In genomic region chr4:55186700-55187099, GRCh38 we compare ENCODE assay signal across 18 cellular contexts.
A peak's percentile ranks its signal among the peaks of the same experiment; 100 is the strongest.
DNase-seq lines count a peak whose midpoint lies in the region; ATAC-seq and TF ChIP-seq lines count a peak whose summit lies in the region.
"Had no signal": no experiment of that assay in that cellular context is flagged by ENCODE, and none has a peak within 500 bp of the region (broad histone marks: within the 10 kb centered on the region; RNA-seq: fewer than 3 reads in every experiment).

No MANE protein-coding gene starts in this region.

- TF ChIP-seq CTCF in MCF 10A (IDR thresholded peaks at IDR 0.05; ENCODE audit: unreplicated experiment) (no peak), mammary epithelial cell (conservative IDR thresholded peaks at IDR 0.05 in 1 of 2, IDR thresholded peaks at IDR 0.05 in 1 of 2; ENCODE audit: extremely low read depth in 1 of 2, insufficient read depth in 1 of 2, low read depth in 1 of 2, low read length in 2 of 2) (no peak), WTC11 (IDR thresholded peaks at IDR 0.05) (no peak), right lobe of liver (IDR thresholded peaks at IDR 0.05) (no peak), neural progenitor cell (IDR thresholded peaks at IDR 0.05) (no peak)

- H3K79me2 ChIP-seq in mammary epithelial cell (ENCODE audit: insufficient read depth, low read length) (no peaks in the 10 kb centered on the region), neural progenitor cell (ENCODE audit: low read depth) (no peaks in the 10 kb centered on the region)

- H3K4me3 Mint-ChIP-seq in MCF 10A (ENCODE audit: unreplicated experiment) = no peak overlapping the region
- peak overlapping the region; percentile 15; the same call in 1 of the 2 replicates for H3K4me3 Mint-ChIP-seq in WTC11
- peak overlapping the region; percentile 36 for H3K4me3 Mint-ChIP-seq in neural progenitor cell
- no peak overlapping the region for H3K4me3 Mint-ChIP-seq in activated CD8-positive, alpha-beta T cell treated with anti-CD3 and anti-CD28 coated beads, Interleukin-2, amount 10 ng/mL, durations not matched to agents 7 days and 5 days
- H3K4me3 Mint-ChIP-seq: CD8-positive, alpha-beta T cell had no signal

- peaks cover 7% of the 10 kb centered on the region for H3F3A ChIP-seq in neural progenitor cell (ENCODE audit: low read depth)

- H3K9ac ChIP-seq in mammary epithelial cell (ENCODE audit: insufficient read depth, low read length) (no peak overlapping the region), neural progenitor cell (no peak overlapping the region)

- BruUV-seq in MCF 10A (replicated peaks; lab: Mats Ljungman, UMichigan) = no TSS peak
- BruUV-seq in mammary epithelial cell (replicated peaks; lab: Mats Ljungman, UMichigan) = no TSS peak

- H3K27ac ChIP-seq in mammary epithelial cell (ENCODE audit: insufficient read depth, low read depth, low read length) (no peak overlapping the region), right lobe of liver (no peak overlapping the region), neural progenitor cell (no peak overlapping the region)
- H3K27ac ChIP-seq: 22Rv1 had no signal

- H3K36me3 ChIP-seq in mammary epithelial cell (ENCODE audit: insufficient read depth, low read length) (no peaks in the 10 kb centered on the region), right lobe of liver (no peaks in the 10 kb centered on the region), neural progenitor cell (no peaks in the 10 kb centered on the region)

- H3K4me1 ChIP-seq in mammary epithelial cell (ENCODE audit: insufficient read depth, low read length) (peaks cover 20% of the 10 kb centered on the region), right lobe of liver (no peaks in the 10 kb centered on the region), neural progenitor cell (peaks cover 28% of the 10 kb centered on the region)

- H3K27me3 ChIP-seq in mammary epithelial cell (ENCODE audit: insufficient read depth, low read length) (no peaks in the 10 kb centered on the region), right lobe of liver (no peaks in the 10 kb centered on the region), neural progenitor cell (no peaks in the 10 kb centered on the region)

- peaks cover 29% of the 10 kb centered on the region for H3K4me1 Mint-ChIP-seq in MCF 10A (ENCODE audit: insufficient read depth, unreplicated experiment)
- H3K4me1 Mint-ChIP-seq in WTC11 = peaks cover 72% of the 10 kb centered on the region
- H3K4me1 Mint-ChIP-seq in neural progenitor cell = peaks cover 18% of the 10 kb centered on the region
- no peaks in the 10 kb centered on the region for H3K4me1 Mint-ChIP-seq in activated CD8-positive, alpha-beta T cell treated with anti-CD3 and anti-CD28 coated beads, Interleukin-2, amount 10 ng/mL, durations not matched to agents 7 days and 5 days (ENCODE audit: low read depth)

- H3K27ac Mint-ChIP-seq in MCF 10A (ENCODE audit: low read depth, unreplicated experiment) = peak overlapping the region; percentile 16
- H3K27ac Mint-ChIP-seq in WTC11 = peak overlapping the region; percentile 76
- peak overlapping the region; percentile 57 for H3K27ac Mint-ChIP-seq in neural progenitor cell
- no peak overlapping the region for H3K27ac Mint-ChIP-seq in activated CD8-positive, alpha-beta T cell treated with anti-CD3 and anti-CD28 coated beads, Interleukin-2, amount 10 ng/mL, durations not matched to agents 7 days and 5 days
- H3K27ac Mint-ChIP-seq: CD8-positive, alpha-beta T cell had no signal

- in situ Hi-C loops in mammary epithelial cell (cut with MboI; ENCODE audit: low sequenced_read_pairs in 2 of 2) = no loop called here

- H3K9me3 Mint-ChIP-seq in MCF 10A (ENCODE audit: unreplicated experiment) (peaks cover 6% of the 10 kb centered on the region), WTC11 (peaks cover 29% of the 10 kb centered on the region), neural progenitor cell (peaks cover 2% of the 10 kb centered on the region)
- no peaks in the 10 kb centered on the region for H3K9me3 Mint-ChIP-seq in activated CD8-positive, alpha-beta T cell treated with anti-CD3 and anti-CD28 coated beads, Interleukin-2, amount 10 ng/mL, durations not matched to agents 7 days and 5 days (ENCODE audit: insufficient read depth)
- H3K9me3 Mint-ChIP-seq: CD8-positive, alpha-beta T cell had no signal

- peaks cover 10% of the 10 kb centered on the region for H3K36me3 Mint-ChIP-seq in MCF 10A (ENCODE audit: insufficient read depth, unreplicated experiment)
- H3K36me3 Mint-ChIP-seq in WTC11 = peaks cover 30% of the 10 kb centered on the region
- H3K36me3 Mint-ChIP-seq in neural progenitor cell = no peaks in the 10 kb centered on the region
- no peaks in the 10 kb centered on the region for H3K36me3 Mint-ChIP-seq in activated CD8-positive, alpha-beta T cell treated with anti-CD3 and anti-CD28 coated beads, Interleukin-2, amount 10 ng/mL, durations not matched to agents 7 days and 5 days (ENCODE audit: low read depth)
- H3K36me3 Mint-ChIP-seq: CD8-positive, alpha-beta T cell had no signal

- H4K20me1 ChIP-seq in mammary epithelial cell (ENCODE audit: insufficient read depth, low read length) (no peaks in the 10 kb centered on the region), neural progenitor cell (ENCODE audit: low read depth) (no peaks in the 10 kb centered on the region)

- POLR2A ChIA-PET in MCF 10A (lab: Yijun Ruan, JAX) (interaction anchor here (0.5 to 0.6 kb wide), 3 partner anchors 39 to 72 kb away, joined by 3 to 4 read pairs (median 3); no protein-coding TSS in a partner anchor), WTC11 (lab: Charles Lee) (no interaction called here)
- POLR2A ChIA-PET in activated CD8-positive, alpha-beta T cell treated with anti-CD3 and anti-CD28 coated beads, Interleukin-2, amount 10 ng/mL, durations not matched to agents 7 days and 5 days (lab: Charles Lee) = no interaction called here

- H3K27me3 Mint-ChIP-seq in MCF 10A (ENCODE audit: insufficient read depth, unreplicated experiment) (no peaks in the 10 kb centered on the region), WTC11 (ENCODE audit: low read depth) (peaks cover 9% of the 10 kb centered on the region; the same call in 1 of the 2 replicates), neural progenitor cell (ENCODE audit: insufficient read depth, low read depth) (peaks cover 3% of the 10 kb centered on the region)
- no peaks in the 10 kb centered on the region for H3K27me3 Mint-ChIP-seq in activated CD8-positive, alpha-beta T cell treated with anti-CD3 and anti-CD28 coated beads, Interleukin-2, amount 10 ng/mL, durations not matched to agents 7 days and 5 days (ENCODE audit: low read depth)

- CTCF ChIA-PET in MCF 10A (lab: Yijun Ruan, JAX) = interaction anchor here (1.1 to 4.6 kb wide), 3 partner anchors 134 to 188 kb away, joined by 3 to 31 read pairs (median 21); no protein-coding TSS in a partner anchor
- CTCF ChIA-PET in mammary epithelial cell (lab: Charles Lee; ENCODE audit: low non-redundant PET) = no interaction called here
- CTCF ChIA-PET in WTC11 (lab: Charles Lee) = interaction anchor here (0.7 to 4.2 kb wide), 14 partner anchors 10 to 359 kb away, joined by 3 to 59 read pairs (median 6); partner anchors contain the start of genes KDR and SRD5A3
- CTCF ChIA-PET in activated CD8-positive, alpha-beta T cell treated with anti-CD3 and anti-CD28 coated beads, Interleukin-2, amount 10 ng/mL, durations not matched to agents 7 days and 5 days (lab: Charles Lee) = no interaction called here

- ATAC-seq in WTC11 (peak; percentile 41), right lobe of liver (peak in 3 of 4 donors; percentile 16 to 66 (median 56))
- ATAC-seq in activated CD8-positive, alpha-beta T cell treated with anti-CD3 and anti-CD28 coated beads, Interleukin-2, amount 10 ng/mL, durations not matched to agents 7 days and 5 days = no peak
- ATAC-seq: CD8-positive, alpha-beta T cell; PC-3 had no signal

- no peak overlapping the region for H2AFZ ChIP-seq in mammary epithelial cell (ENCODE audit: low read depth, low read length)
- no peak overlapping the region for H2AFZ ChIP-seq in neural progenitor cell (replicated peaks)

- DNase-seq in MCF 10A (ENCODE audit: unreplicated experiment) = no peak
- DNase-seq in mammary epithelial cell = no peak
- DNase-seq in WTC11 (ENCODE audit: low spot score) = no peak
- DNase-seq in right lobe of liver = no peak
- DNase-seq in neural progenitor cell (ENCODE audit: low spot score) = peak; percentile 66
- no peak for DNase-seq in DMS79 treated with DMSO at 0.1 percent for 48 hours (lab: John Stamatoyannopoulos, UW)
- no peak for DNase-seq in activated CD8-positive, alpha-beta T cell treated with anti-CD3 and anti-CD28 coated beads, Interleukin-2, amount 10 ng/mL, durations not matched to agents 7 days and 5 days
- DNase-seq in activated T-cell treated with anti-CD3 and anti-CD28 coated beads, Interleukin-2, amount 50 U/mL, for 48 hours = no peak
- DNase-seq: CD8-positive, alpha-beta T cell; DND-41; GF-D8; GOT3; KBM-7; NCI-H1048; NCI-H226; NCI-H526 had no signal

- intact Hi-C loops in MCF 10A (cut with micrococcal nuclease) (no loop called here), mammary epithelial cell (cut with micrococcal nuclease) (no loop called here), right lobe of liver (cut with DNase I) (no loop called here)

- H3K4me2 ChIP-seq in mammary epithelial cell (ENCODE audit: insufficient read depth, low read depth, low read length) (no peak overlapping the region), neural progenitor cell (peak overlapping the region; percentile 72)

- no peak overlapping the region for H3K4me3 ChIP-seq in mammary epithelial cell (replicated peaks in 1 of 3; ENCODE audit: insufficient read depth in 1 of 3, low read depth in 2 of 3, low read length in 3 of 3)
- no peak overlapping the region for H3K4me3 ChIP-seq in right lobe of liver
- peak overlapping the region; percentile 17 for H3K4me3 ChIP-seq in neural progenitor cell

- no peak for TF ChIP-seq POLR2A in right lobe of liver (IDR thresholded peaks at IDR 0.05)

- dilution Hi-C loops in mammary epithelial cell (cut with HindIII; ENCODE audit: low sequenced_read_pairs) = no loop called here

- H3K9me3 ChIP-seq in mammary epithelial cell (replicated peaks; ENCODE audit: insufficient read depth, low read length) = no peaks in the 10 kb centered on the region
- H3K9me3 ChIP-seq in right lobe of liver = no peaks in the 10 kb centered on the region
- no peaks in the 10 kb centered on the region for H3K9me3 ChIP-seq in neural progenitor cell (ENCODE audit: low read depth)

- 86% methylated on average over 3 of the region's 3 CpGs for WGBS in mammary epithelial cell (ENCODE audit: low coverage, missing lambda C conversion rate)
- WGBS in right lobe of liver (ENCODE audit: insufficient coverage, low coverage, low lambda C conversion rate, missing lambda C conversion rate) = 15% methylated on average over 3 of the region's 3 CpGs

TF ChIP-seq in WTC11, 78 proteins besides CTCF, POLR2A, EP300 and RAD21 (continues in another document):
- TF ChIP-seq USF2 (CRISPR knock-in tag; IDR thresholded peaks at IDR 0.05) (no peak), OVOL2 (CRISPR knock-in tag; IDR thresholded peaks at IDR 0.05; ENCODE audit: borderline replicate concordance) (no peak)

Comparison
In these comparisons a context has a peak if more than half of its experiments do, and no peak if none do; other contexts are left out.
1. CTCF ChIA-PET loops: an anchor here in MCF 10A (1.1 to 4.6 kb wide) and WTC11 (0.7 to 4.2 kb wide); none called in mammary epithelial cell and activated CD8-positive, alpha-beta T cell treated with anti-CD3 and anti-CD28 coated beads, Interleukin-2, amount 10 ng/mL, durations not matched to agents 7 days and 5 days.
2. H3K4me3 Mint-ChIP-seq: peak in WTC11 (single experiment) and neural progenitor cell (single experiment); none in MCF 10A (single experiment) and activated CD8-positive, alpha-beta T cell treated with anti-CD3 and anti-CD28 coated beads, Interleukin-2, amount 10 ng/mL, durations not matched to agents 7 days and 5 days (single experiment).